14 cellular contexts compared by ENCODE assay signal in genomic region chr21:15659768-15660423, GRCh38.
DNase-seq lines count a peak whose midpoint lies in the region; ATAC-seq and TF ChIP-seq lines count a peak whose summit lies in the region.
"Had no signal": no experiment of that assay in that cellular context is flagged by ENCODE, and none has a peak within 500 bp of the region (broad histone marks: within the 10 kb centered on the region; RNA-seq: fewer than 3 reads in every experiment).

No MANE protein-coding gene starts in this region.

- no peak for TF ChIP-seq RAD21 in neural cell (conservative IDR thresholded peaks at IDR 0.05)

- H3K27ac ChIP-seq in hepatocyte (peak overlapping the region; percentile 81), neural cell (ENCODE audit: low read length) (no peak overlapping the region), ovary (no peak overlapping the region)
- no peak overlapping the region for H3K27ac ChIP-seq in CD8-positive, alpha-beta memory T cell (ENCODE audit: low read depth, low read length)
- H3K27ac ChIP-seq: coronary artery, spleen had no signal

- no peaks in the 10 kb centered on the region for H3K36me3 ChIP-seq in MG63
- H3K36me3 ChIP-seq in hepatocyte (replicated peaks; ENCODE audit: insufficient read depth, low read depth), result no peaks in the 10 kb centered on the region
- no peaks in the 10 kb centered on the region for H3K36me3 ChIP-seq in neural cell (ENCODE audit: insufficient read depth, low read length)
- no peaks in the 10 kb centered on the region for H3K36me3 ChIP-seq in CD8-positive, alpha-beta memory T cell (ENCODE audit: insufficient read depth, low read length)
- no peaks in the 10 kb centered on the region for H3K36me3 ChIP-seq in ovary
- H3K36me3 ChIP-seq: spleen had no signal

- no peaks in the 10 kb centered on the region for H3F3A ChIP-seq in neural cell (ENCODE audit: insufficient read depth, low read length, poor library complexity, severe bottlenecking)

- no peak overlapping the region for H3K4me3 ChIP-seq in AG10803 (ENCODE audit: low read length)
- no peak overlapping the region for H3K4me3 ChIP-seq in MG63
- H3K4me3 ChIP-seq in hepatocyte, result no peak overlapping the region
- H3K4me3 ChIP-seq in neural cell (ENCODE audit: low read length), result no peak overlapping the region
- no peak overlapping the region for H3K4me3 ChIP-seq in CD8-positive, alpha-beta memory T cell (ENCODE audit: low read length)
- no peak overlapping the region for H3K4me3 ChIP-seq in ovary
- H3K4me3 ChIP-seq: coronary artery, spleen had no signal

- intact Hi-C loops in ovary (cut with DNase I), result no loop called here

- WGBS in hepatocyte (ENCODE audit: low lambda C conversion rate, missing lambda C conversion rate), result 39% methylated on average over 3 of the region's 3 CpGs
- 61 to 68% (median 62%) methylated on average over 3 of the region's 3 CpGs for WGBS in ovary, 3 donors

- ATAC-seq in HG03520 (IDR thresholded peaks at IDR 0.05; ENCODE audit: unreplicated experiment), result no peak
- ATAC-seq: natural killer cell had no signal

- no peak overlapping the region for H3K9ac ChIP-seq in neural cell (ENCODE audit: low read length)
- H3K9ac ChIP-seq: SK-N-SH had no signal

- no peak overlapping the region for H3K27ac Mint-ChIP-seq in CD8-positive, alpha-beta memory T cell
- H3K27ac Mint-ChIP-seq: natural killer cell had no signal

- DNase-seq in AG10803 (ENCODE audit: low read depth), result peak; percentile 33
- DNase-seq in MG63, result peak; percentile 31
- DNase-seq in hepatocyte (ENCODE audit: low spot score), result peak; percentile 63
- no peak for DNase-seq in CD8-positive, alpha-beta memory T cell
- DNase-seq in stimulated activated CD4-positive, alpha-beta T cell treated with anti-CD3 and anti-CD28 coated beads, Interleukin-2, amount 100 ng/mL, for 48 hours, result no peak
- no peak for DNase-seq in ovary
- DNase-seq: activated CD4-positive, CD25-positive, alpha-beta regulatory T cell; GOT3; natural killer cell; SK-N-SH; spleen had no signal

- POLR2A ChIA-PET in CD8-positive, alpha-beta memory T cell (lab: Charles Lee), result no interaction called here

- H3K79me2 ChIP-seq in hepatocyte (no peaks in the 10 kb centered on the region), neural cell (replicated peaks; ENCODE audit: insufficient read depth, low read length) (no peaks in the 10 kb centered on the region)

- H3K9me2 ChIP-seq in hepatocyte (replicated peaks; ENCODE audit: insufficient read depth), result no peaks in the 10 kb centered on the region
- no peaks in the 10 kb centered on the region for H3K9me2 ChIP-seq in neural cell (ENCODE audit: insufficient read depth, low read length)
- H3K9me2 ChIP-seq: SK-N-SH had no signal

- TF ChIP-seq CTCF in AG10803 (conservative IDR thresholded peaks at IDR 0.05; ENCODE audit: low read length) (no peak), hepatocyte (IDR thresholded peaks at IDR 0.05; ENCODE audit: poor library complexity) (no peak), neural cell (IDR thresholded peaks at IDR 0.05; ENCODE audit: poor library complexity, severe bottlenecking) (no peak), ovary (IDR thresholded peaks at IDR 0.05) (no peak)

- H4K20me1 ChIP-seq in hepatocyte (ENCODE audit: insufficient read depth, poor library complexity, severe bottlenecking), result no peaks in the 10 kb centered on the region
- no peaks in the 10 kb centered on the region for H4K20me1 ChIP-seq in neural cell (ENCODE audit: insufficient read depth)

- H3K36me3 Mint-ChIP-seq in CD8-positive, alpha-beta memory T cell, result peaks cover 0 to 6% (median 2%) of the 10 kb centered on the region in 3 donors
- H3K36me3 Mint-ChIP-seq: natural killer cell had no signal

- no peak overlapping the region for H3K4me3 Mint-ChIP-seq in CD8-positive, alpha-beta memory T cell
- H3K4me3 Mint-ChIP-seq: natural killer cell had no signal

- TF ChIP-seq EP300 in neural cell (conservative IDR thresholded peaks at IDR 0.05; ENCODE audit: poor library complexity, severe bottlenecking) (no peak), ovary (IDR thresholded peaks at IDR 0.05) (no peak)

- H3K4me1 ChIP-seq in hepatocyte (ENCODE audit: insufficient read depth) (peaks cover 8% of the 10 kb centered on the region), ovary (ENCODE audit: insufficient read depth) (no peaks in the 10 kb centered on the region)
- no peaks in the 10 kb centered on the region for H3K4me1 ChIP-seq in CD8-positive, alpha-beta memory T cell (ENCODE audit: insufficient read depth, low read length)
- H3K4me1 ChIP-seq: spleen had no signal

- peaks cover 0 to 4% of the 10 kb centered on the region in 2 donors for H3K27me3 Mint-ChIP-seq in CD8-positive, alpha-beta memory T cell

- H2AFZ ChIP-seq in hepatocyte (no peak overlapping the region), neural cell (ENCODE audit: low read depth, low read length) (no peak overlapping the region)

- H3K27me3 ChIP-seq in MG63, result no peaks in the 10 kb centered on the region
- no peaks in the 10 kb centered on the region for H3K27me3 ChIP-seq in hepatocyte
- no peaks in the 10 kb centered on the region for H3K27me3 ChIP-seq in neural cell (ENCODE audit: insufficient read depth, low read depth, low read length)
- no peaks in the 10 kb centered on the region for H3K27me3 ChIP-seq in CD8-positive, alpha-beta memory T cell (ENCODE audit: insufficient read depth, low read length, poor library complexity, severe bottlenecking)
- H3K27me3 ChIP-seq in ovary, result no peaks in the 10 kb centered on the region
- H3K27me3 ChIP-seq: spleen had no signal

- H3K9me3 Mint-ChIP-seq in CD8-positive, alpha-beta memory T cell, result no peaks in the 10 kb centered on the region
- H3K9me3 Mint-ChIP-seq: natural killer cell had no signal

- H3K4me2 ChIP-seq in hepatocyte (peak overlapping the region; percentile 62), neural cell (ENCODE audit: low read length) (no peak overlapping the region)
- H3K4me2 ChIP-seq: SK-N-SH had no signal

- H3K4me1 Mint-ChIP-seq in CD8-positive, alpha-beta memory T cell, result no peaks in the 10 kb centered on the region
- H3K4me1 Mint-ChIP-seq: natural killer cell had no signal

- H3K9me3 ChIP-seq in MG63 (no peaks in the 10 kb centered on the region), hepatocyte (ENCODE audit: low read depth) (no peaks in the 10 kb centered on the region), neural cell (ENCODE audit: low read length) (no peaks in the 10 kb centered on the region), ovary (no peaks in the 10 kb centered on the region)
- H3K9me3 ChIP-seq in CD8-positive, alpha-beta memory T cell (ENCODE audit: low read length), result no peaks in the 10 kb centered on the region
- H3K9me3 ChIP-seq: SK-N-SH, spleen had no signal

- no peak for TF ChIP-seq POLR2A in ovary (IDR thresholded peaks at IDR 0.05)

- CTCF ChIA-PET in CD8-positive, alpha-beta memory T cell (lab: Charles Lee), result no interaction called here

TF ChIP-seq in neural cell, 6 proteins besides CTCF, POLR2A, EP300 and RAD21:
- TF ChIP-seq POLR2AphosphoS5 (IDR thresholded peaks at IDR 0.05), result no peak
- TF ChIP-seq REST (IDR thresholded peaks at IDR 0.05; ENCODE audit: borderline replicate concordance), result peak; percentile 23

Comparison
In these comparisons a context has a peak if more than half of its experiments do, and no peak if none do; other contexts are left out.
1. DNase-seq: peak in AG10803 (single experiment), MG63 (single experiment) and hepatocyte (single experiment); none in CD8-positive, alpha-beta memory T cell (0 of 5), stimulated activated CD4-positive, alpha-beta T cell treated with anti-CD3 and anti-CD28 coated beads, Interleukin-2, amount 100 ng/mL, for 48 hours (0 of 2) and ovary (0 of 5).